Comparison of ENCODE assay signal across 20 cellular contexts in genomic region chr6:20230720-20231119, GRCh38. TPM values are rescaled to one million over a fixed set of nuclear protein-coding genes. Genes with fewer than 3 reads are reported as not detected.
DNase-seq lines count a peak whose midpoint lies in the region; ATAC-seq, FAIRE-seq and TF ChIP-seq lines count a peak whose summit lies in the region.
"Had no signal": no experiment of that assay in that cellular context is flagged by ENCODE, and none has a peak within 500 bp of the region (broad histone marks: within the 10 kb centered on the region; RNA-seq: fewer than 3 reads in every experiment).

No MANE protein-coding gene starts in this region.

- in situ Hi-C loops in K562 (cut with MboI) = no loop called here

- TF ChIP-seq EP300 in K562 (IDR thresholded peaks at IDR 0.05; ENCODE audit: low read length) = no peak

- POLR2A ChIA-PET in K562 (lab: Yijun Ruan, JAX) = interaction anchor here (1.0 kb wide), 1 partner anchor 17 kb away, joined by 7 read pairs; no protein-coding TSS in a partner anchor

- no peaks in the 10 kb centered on the region for H4K20me1 ChIP-seq in K562 (replicated peaks; ENCODE audit: control insufficient read depth, insufficient read depth, low read length)
- H4K20me1 ChIP-seq: BLaER1 treated with 17β-estradiol and CSF1 and Interleukin-3, amounts not matched to agents 10 nM and 100 nM had no signal

- H3K9ac ChIP-seq in K562 (ENCODE audit: insufficient read depth in 1 of 2, low read depth in 2 of 2, low read length in 2 of 2) = no peak overlapping the region
- H3K9ac ChIP-seq: BLaER1 treated with 17β-estradiol and CSF1 and Interleukin-3, amounts not matched to agents 10 nM and 100 nM had no signal

- FAIRE-seq in K562 (lab: Jason Lieb, UNC) = peak; percentile 15
- FAIRE-seq: A549, D721Med, G401.6, GM12891 had no signal

- no peaks in the 10 kb centered on the region for H3K27me3 ChIP-seq in K562 (ENCODE audit: control insufficient read depth in 2 of 2, insufficient read depth in 2 of 2, low read length in 2 of 2)
- H3K27me3 ChIP-seq: BLaER1 treated with 17β-estradiol and CSF1 and Interleukin-3, amounts not matched to agents 10 nM and 100 nM had no signal

- no TSS peak for BruUV-seq in K562 (replicated peaks; lab: Mats Ljungman, UMichigan)

- TF ChIP-seq POLR2A in K562 (conservative IDR thresholded peaks at IDR 0.05) = no peak

- H3K36me3 ChIP-seq in K562 (ENCODE audit: control insufficient read depth, insufficient read depth, low read length) (no peaks in the 10 kb centered on the region), mucosa of descending colon (ENCODE audit: low read depth) (no peaks in the 10 kb centered on the region)
- H3K36me3 ChIP-seq: BLaER1 treated with 17β-estradiol and CSF1 and Interleukin-3, amounts not matched to agents 10 nM and 100 nM had no signal

- TF ChIP-seq RAD21 in K562 (CRISPR knock-in tag; conservative IDR thresholded peaks at IDR 0.05 in 1 of 2, IDR thresholded peaks at IDR 0.05 in 1 of 2) = no peak

- peaks cover 0 to 3% of the 10 kb centered on the region in 2 experiments; a peak in 3 of 5 replicates for H3K4me1 ChIP-seq in K562 (replicated peaks in 1 of 2; ENCODE audit: control insufficient read depth in 2 of 2, insufficient read depth in 2 of 2, low read length in 2 of 2)
- peaks cover 8% of the 10 kb centered on the region for H3K4me1 ChIP-seq in mucosa of descending colon (ENCODE audit: low read depth)
- H3K4me1 ChIP-seq: A549; BLaER1 treated with 17β-estradiol and CSF1 and Interleukin-3, amounts not matched to agents 10 nM and 100 nM; Caco-2 had no signal

- ATAC-seq in K562 (no peak), mucosa of descending colon (peak; percentile 87), GM21360 (IDR thresholded peaks at IDR 0.05; ENCODE audit: unreplicated experiment) (no peak)
- ATAC-seq: A549; CD8-positive, alpha-beta T cell had no signal

- DNase-seq in LNCaP clone FGC (ENCODE audit: low read depth) = peak; percentile 25
- DNase-seq in K562 (ENCODE audit: extremely low read depth in 1 of 4, low spot score in 3 of 4) = no peak
- no peak for DNase-seq in mucosa of descending colon
- DNase-seq in activated naive CD4-positive, alpha-beta T cell treated with Interleukin-2 at 50 U/mL for 16 hours = no peak
- DNase-seq in GM19238 (ENCODE audit: insufficient read length, low spot score) = no peak
- DNase-seq: AML-193; Caco-2; Calu3; CD4-positive, alpha-beta T cell; CD8-positive, alpha-beta T cell; DMS79 treated with DMSO at 0.1 percent for 48 hours; GF-D8 had no signal

- H2AFZ ChIP-seq in K562 (ENCODE audit: low read depth, low read length) = no peak overlapping the region

- intact Hi-C loops in K562 (cut with micrococcal nuclease) (no loop called here), mucosa of descending colon (cut with DNase I, micrococcal nuclease) (no loop called here)

- no peaks in the 10 kb centered on the region for H3K79me2 ChIP-seq in K562 (ENCODE audit: control insufficient read depth, insufficient read depth, low read length)

- H3K27ac ChIP-seq in K562 (ENCODE audit: extremely low read depth, low read depth, low read length) = no peak overlapping the region
- H3K27ac ChIP-seq: 22Rv1; A549; BLaER1 treated with 17β-estradiol and CSF1 and Interleukin-3, amounts not matched to agents 10 nM and 100 nM; C4-2B had no signal

- CTCF ChIA-PET in K562 (lab: Yijun Ruan, JAX; ENCODE audit: low intra/inter-chr PET ratio) = no interaction called here

- no peaks in the 10 kb centered on the region for H3K9me3 ChIP-seq in K562 (replicated peaks; ENCODE audit: control insufficient read depth, insufficient read depth, low read depth, low read length)
- no peaks in the 10 kb centered on the region for H3K9me3 ChIP-seq in mucosa of descending colon
- H3K9me3 ChIP-seq: A549, Caco-2 had no signal

- H3K9me1 ChIP-seq in K562 (ENCODE audit: control insufficient read depth, insufficient read depth, low read length) = no peaks in the 10 kb centered on the region

- TF ChIP-seq CTCF in LNCaP clone FGC (IDR thresholded peaks at IDR 0.05; ENCODE audit: control insufficient read depth, extremely low read depth, insufficient read depth) = no peak
- no peak for TF ChIP-seq CTCF in K562 (IDR thresholded peaks at IDR 0.05 in 2 of 3, conservative IDR thresholded peaks at IDR 0.05 in 1 of 3; ENCODE audit: insufficient read depth in 2 of 3, low read depth in 1 of 3, low read length in 3 of 3)
- TF ChIP-seq CTCF in mucosa of descending colon (IDR thresholded peaks at IDR 0.05) = no peak

- no peak overlapping the region for H3K4me2 ChIP-seq in K562 (ENCODE audit: insufficient read depth, low read length)
- H3K4me2 ChIP-seq: A549; BLaER1 treated with 17β-estradiol and CSF1 and Interleukin-3, amounts not matched to agents 10 nM and 100 nM had no signal

- H3K4me3 ChIP-seq in LNCaP clone FGC (ENCODE audit: low read depth, low read length) (no peak overlapping the region), K562 (no peak overlapping the region), mucosa of descending colon (no peak overlapping the region)
- H3K4me3 ChIP-seq: A549; BLaER1 treated with 17β-estradiol and CSF1 and Interleukin-3, amounts not matched to agents 10 nM and 100 nM had no signal

- WGBS in K562 (ENCODE audit: insufficient coverage, low coverage, missing lambda C conversion rate) = 36% methylated on average over 3 of the region's 3 CpGs

TF ChIP-seq in K562, 482 proteins besides CTCF, POLR2A, EP300 and RAD21 (continues in another document):
- no peak for TF ChIP-seq PHF20 (IDR thresholded peaks at IDR 0.05; ENCODE audit: partially characterized antibody)
- TF ChIP-seq HMGXB4 (CRISPR knock-in tag; IDR thresholded peaks at IDR 0.05) = no peak
- TF ChIP-seq MAFG (tag; conservative IDR thresholded peaks at IDR 0.05) = no peak
- no peak for TF ChIP-seq THAP7 (CRISPR knock-in tag; IDR thresholded peaks at IDR 0.05)
- no peak for TF ChIP-seq ZNF639 (CRISPR knock-in tag; conservative IDR thresholded peaks at IDR 0.05 in 1 of 2, IDR thresholded peaks at IDR 0.05 in 1 of 2)
- no peak for TF ChIP-seq MXI1 (IDR thresholded peaks at IDR 0.05; ENCODE audit: low read depth, low read length)
- no peak for TF ChIP-seq ZBTB43 (CRISPR knock-in tag; IDR thresholded peaks at IDR 0.05)

RNA-seq across cellular contexts. Expression of gene MBOAT1, which starts 18.5 kb away (rescaled TPM):
- total RNA-seq in K562 (2011; cell fraction: chromatin; rRNA removed; ENCODE audit: low replicate concordance) = 21.3 and 23.7 TPM in 2 replicates
- total RNA-seq in K562 (2011; cell fraction: nucleolus; rRNA removed) = 16.7 and 20.0 TPM in 2 replicates
- total RNA-seq in K562 (2011; cell fraction: nucleoplasm; rRNA removed) = 23.1 and 26.4 TPM in 2 replicates
- total RNA-seq in K562 (2014; rRNA removed) (8.8 and 10.0 TPM in 2 replicates), K562 (2014; rRNA removed; fragmentation: Illumina TruSeq; extraction: Trizol) (15.2 and 16.0 TPM in 2 replicates), K562 (2015; rRNA removed; fragmentation: Illumina TruSeq; extraction: Trizol) (14.9 and 15.1 TPM in 2 replicates), K562 (2021) (13.9 and 16.5 TPM in 2 replicates), mucosa of descending colon (10 to 100 TPM; 33.7 to 77.0 (median 54.4) TPM)
- polyA plus RNA-seq in K562 (2011; rRNA removed) (10.3 and 11.0 TPM in 2 replicates), K562 (2014; fragmentation: Illumina TruSeq; extraction: Trizol) (9.6 and 10.3 TPM in 2 replicates), K562 (2014; fragmentation: Nextera tagmentation; extraction: Ambion mirVana) (under 1 TPM; 0.13 to 0.39 TPM), K562 (2014; rRNA removed) (5.2 and 5.7 TPM in 2 replicates)
- 5.5 and 9.5 TPM in 2 replicates for polyA plus RNA-seq in K562 (2011; cell fraction: cytosol; rRNA removed)
- polyA plus RNA-seq in K562 (2011; cell fraction: nucleus; rRNA removed) = 22.9 and 25.9 TPM in 2 replicates
- polyA plus RNA-seq in K562 (2012) = 10.1 and 17.6 TPM in 2 replicates
- polyA minus RNA-seq in K562 (2011; rRNA and poly(A)+ RNA removed) = 22.1 and 24.6 TPM in 2 replicates
- 11.5 and 12.0 TPM in 2 replicates for polyA minus RNA-seq in K562 (2011; cell fraction: cytosol; rRNA and poly(A)+ RNA removed)
- polyA minus RNA-seq in K562 (2011; cell fraction: nucleus; rRNA and poly(A)+ RNA removed) = 12.0 and 16.4 TPM in 2 replicates
